Comparison of ENCODE assay signal across 12 cellular contexts in the genomic region with DNA sequence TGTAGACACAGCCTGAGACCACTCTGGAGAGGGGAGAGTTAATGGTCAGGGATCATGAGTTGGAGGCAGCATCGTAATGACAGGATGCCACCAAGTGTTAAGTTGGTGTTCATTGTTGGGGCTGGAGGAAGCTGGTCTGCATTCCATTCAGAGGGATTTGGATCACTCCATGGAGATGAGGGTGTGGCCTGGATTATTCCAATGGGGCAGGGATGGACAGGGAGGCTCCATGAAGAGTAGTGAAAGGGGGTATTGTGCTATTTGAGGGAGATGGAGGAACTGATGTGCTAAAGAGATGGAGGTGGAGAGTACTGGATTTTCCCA. TPM values are rescaled to one million over a fixed set of nuclear protein-coding genes. Genes with fewer than 3 reads are reported as not detected.
A peak's percentile ranks its signal among the peaks of the same experiment; 100 is the strongest.
DNase-seq lines count a peak whose midpoint lies in the region; ATAC-seq, FAIRE-seq and TF ChIP-seq lines count a peak whose summit lies in the region.
"Had no signal": no experiment of that assay in that cellular context is flagged by ENCODE, and none has a peak within 500 bp of the region (broad histone marks: within the 10 kb centered on the region; RNA-seq: fewer than 3 reads in every experiment).

No MANE protein-coding gene starts in this region.

- no peak overlapping the region for H2BK120ac ChIP-seq in H9 (ENCODE audit: low read depth, low read length, poor library complexity, severe bottlenecking)

- no peak overlapping the region for H2BK15ac ChIP-seq in H9 (ENCODE audit: low read depth, low read length)

- no peaks in the 10 kb centered on the region for H4K20me1 ChIP-seq in H9 (ENCODE audit: control insufficient read depth, insufficient read depth, insufficient read length)

- H3K4me3 Mint-ChIP-seq in H9, result peak overlapping the region in 1 of 2 experiments; percentile 24; a peak in 2 of 5 replicates
- H3K4me3 Mint-ChIP-seq: activated T-cell treated with anti-CD3 and anti-CD28 coated beads, Interleukin-2, amount 50 U/mL, for 4 hours had no signal

- TF ChIP-seq CTCF in H9 (conservative IDR thresholded peaks at IDR 0.05), result no peak
- TF ChIP-seq CTCF in astrocyte of the spinal cord (IDR thresholded peaks at IDR 0.05; ENCODE audit: low read depth, low read length), result no peak
- no peak for TF ChIP-seq CTCF in kidney (IDR thresholded peaks at IDR 0.05; ENCODE audit: borderline replicate concordance, extremely low read depth, insufficient read depth)

- ATAC-seq in HG03571 (IDR thresholded peaks at IDR 0.05; ENCODE audit: unreplicated experiment), result no peak
- ATAC-seq: activated T-cell treated with anti-CD3 and anti-CD28 coated beads, Interleukin-2, amount 50 U/mL, for 4 hours; stimulated activated naive CD8-positive, alpha-beta T cell treated with anti-CD3 and anti-CD28 coated beads, Interleukin-15, Interleukin-2, amounts not matched to agents 100 U/mL and 50 U/mL, for 24 hours had no signal

- no peak overlapping the region for H2BK20ac ChIP-seq in H9 (ENCODE audit: low read depth, low read length, poor library complexity, severe bottlenecking)

- no peaks in the 10 kb centered on the region for H3K36me3 ChIP-seq in kidney (ENCODE audit: control insufficient read depth in 1 of 2, insufficient read depth in 2 of 2, low read length in 2 of 2)

- H3K56ac ChIP-seq in H9 (ENCODE audit: insufficient read length, low read depth, low read length), result no peak overlapping the region

- H3K4me3 ChIP-seq in astrocyte of the spinal cord (ENCODE audit: low read depth, low read length) (no peak overlapping the region), kidney (ENCODE audit: low read length in 2 of 2) (no peak overlapping the region)

- intact Hi-C loops in kidney (cut with DNase I), result no loop called here

- H3K9ac ChIP-seq in H9 (ENCODE audit: extremely low read depth, insufficient read length, low read length) (no peak overlapping the region), kidney (ENCODE audit: low read length in 2 of 2) (no peak overlapping the region)

- H3K36me3 Mint-ChIP-seq in H9 (ENCODE audit: insufficient read depth in 1 of 3, low read depth in 3 of 3), result peaks cover 13 to 43% (median 32%) of the 10 kb centered on the region in 3 experiments

- H2AK5ac ChIP-seq in H9 (ENCODE audit: insufficient read length, low read length), result no peak overlapping the region

- H2BK5ac ChIP-seq in H9 (ENCODE audit: insufficient read length, low read length), result no peak overlapping the region

- no peaks in the 10 kb centered on the region for H3K27me3 ChIP-seq in H9 (ENCODE audit: insufficient read depth, low read length)

- H3K27ac Mint-ChIP-seq in H9, result peak overlapping the region in 2 of 3 experiments; percentile 77 to 93; a peak in 5 of 7 replicates

- no peak overlapping the region for H4K8ac ChIP-seq in H9 (replicated peaks; ENCODE audit: insufficient read length, low read depth, low read length)

- H3T11ph ChIP-seq in H9 (ENCODE audit: low read length), result no peak overlapping the region

- no peaks in the 10 kb centered on the region for H3K79me1 ChIP-seq in H9 (ENCODE audit: insufficient read depth, low read depth, low read length, poor library complexity, severe bottlenecking)

- no peaks in the 10 kb centered on the region for H3K23me2 ChIP-seq in H9 (ENCODE audit: insufficient read length, low read depth, low read length, poor library complexity, severe bottlenecking)

- H3K4me2 ChIP-seq in H9 (ENCODE audit: insufficient read depth, insufficient read length, low read length), result no peak overlapping the region

- H3K9me3 ChIP-seq in H9 (ENCODE audit: control insufficient read depth, low read depth, low read length) (no peaks in the 10 kb centered on the region), kidney (ENCODE audit: control insufficient read depth in 1 of 2, low read length in 2 of 2) (no peaks in the 10 kb centered on the region)

- FAIRE-seq in kidney (lab: Jason Lieb, UNC), result no peak
- FAIRE-seq: frontal cortex had no signal

- H4K5ac ChIP-seq in H9 (ENCODE audit: insufficient read length, low read depth, low read length), result no peak overlapping the region

- WGBS in H9 (ENCODE audit: extremely low coverage, insufficient read length, low lambda C conversion rate), result no CpG with 5 or more reads among the region's 1 CpG

- H3K4me1 Mint-ChIP-seq in H9, result peaks cover 23 to 27% of the 10 kb centered on the region in 2 experiments

- peak; percentile 94 for DNase-seq in AG08395 (ENCODE audit: low spot score)
- DNase-seq in H9, result peak; percentile 55
- DNase-seq in astrocyte of the spinal cord (ENCODE audit: low read depth, low spot score), result peak; percentile 37
- DNase-seq in kidney, result peak; percentile 27
- no peak for DNase-seq in NCI-H1417 treated with DMSO at 0.1 percent for 48 hours (lab: John Stamatoyannopoulos, UW)
- DNase-seq in LoVo (ENCODE audit: low spot score), result no peak
- DNase-seq in NOMO-1 treated with DMSO at 0.1 percent for 48 hours (lab: John Stamatoyannopoulos, UW; ENCODE audit: unreplicated experiment), result no peak
- DNase-seq: activated T-cell treated with anti-CD3 and anti-CD28 coated beads, Interleukin-2, amount 50 U/mL, for 4 hours; stimulated activated naive CD8-positive, alpha-beta T cell treated with anti-CD3 and anti-CD28 coated beads, Interleukin-15, Interleukin-2, amounts not matched to agents 100 U/mL and 50 U/mL, for 24 hours had no signal

- H3K14ac ChIP-seq in H9 (ENCODE audit: insufficient read depth, low read length), result no peak overlapping the region

- H3K4me1 ChIP-seq in H9 (ENCODE audit: insufficient read depth, low read length) (no peaks in the 10 kb centered on the region), kidney (ENCODE audit: control insufficient read depth in 1 of 2, insufficient read depth in 1 of 2, low read depth in 1 of 2, low read length in 2 of 2) (peaks cover 0 to 7% of the 10 kb centered on the region in 2 donors)

- H3K9me3 Mint-ChIP-seq in H9, result no peaks in the 10 kb centered on the region; a peak in 1 of 5 replicates
- H3K9me3 Mint-ChIP-seq: activated T-cell treated with anti-CD3 and anti-CD28 coated beads, Interleukin-2, amount 50 U/mL, for 4 hours had no signal

- no peaks in the 10 kb centered on the region for H3K79me2 ChIP-seq in H9 (ENCODE audit: insufficient read depth, low read length)

- H2AFZ ChIP-seq in H9 (ENCODE audit: low read length), result no peak overlapping the region

- no peak overlapping the region for H3K23ac ChIP-seq in H9 (ENCODE audit: insufficient read length, low read depth, low read length)

- H3K27ac ChIP-seq in H9 (ENCODE audit: insufficient read length, low read depth, low read length) (no peak overlapping the region), kidney (ENCODE audit: low read depth in 2 of 2, low read length in 2 of 2) (no peak overlapping the region)
- H3K27ac ChIP-seq: HL-60 had no signal

- no peak overlapping the region for H3K4ac ChIP-seq in H9 (ENCODE audit: low read depth, low read length)

- no peak overlapping the region for H4K91ac ChIP-seq in H9 (ENCODE audit: insufficient read length, low read depth, low read length)

- H3K18ac ChIP-seq in H9 (ENCODE audit: insufficient read length, low read depth, low read length), result no peak overlapping the region

- no peaks in the 10 kb centered on the region; the same call in none of the 2 replicates for H3K27me3 Mint-ChIP-seq in H9 (ENCODE audit: low read depth)

- in situ Hi-C loops in astrocyte of the spinal cord (cut with HindIII; ENCODE audit: low sequenced_read_pairs), result no loop called here

- H2BK12ac ChIP-seq in H9 (ENCODE audit: insufficient read length, low read depth, low read length), result no peak overlapping the region

RNA-seq across cellular contexts. Expression of a gene that starts 1.1 kb away (rescaled TPM):
- total RNA-seq in H9 (2021) (3.2 and 4.3 TPM in 2 replicates), kidney (6.5 TPM)
- 6.8 TPM for polyA plus RNA-seq in kidney (ENCODE audit: insufficient read depth, low read depth, low replicate concordance)

RNA-seq across cellular contexts. Expression of a gene that starts 13.5 kb away (rescaled TPM):
- 2.5 TPM in 2 replicates for total RNA-seq in H9 (2021)
- total RNA-seq in kidney, result 32.5 TPM
- 10.2 TPM for polyA plus RNA-seq in kidney (ENCODE audit: insufficient read depth, low read depth, low replicate concordance)

RNA-seq across cellular contexts. Expression of a gene that starts 23.8 kb away (rescaled TPM):
- total RNA-seq in H9 (2021) (21.5 and 22.4 TPM in 2 replicates), kidney (23.7 TPM)
- 14.4 TPM for polyA plus RNA-seq in kidney (ENCODE audit: insufficient read depth, low read depth, low replicate concordance)

RNA-seq across cellular contexts. Expression of a gene that starts 27.2 kb away (rescaled TPM):
- total RNA-seq in H9 (2021) (265 and 266 TPM in 2 replicates), kidney (456 TPM)
- polyA plus RNA-seq in kidney (ENCODE audit: insufficient read depth, low read depth, low replicate concordance), result 489 TPM

RNA-seq across cellular contexts. Expression of a gene that starts 32.0 kb away (rescaled TPM):
- total RNA-seq in H9 (2021) (148 and 154 TPM in 2 replicates), kidney (79.0 TPM)
- polyA plus RNA-seq in kidney (ENCODE audit: insufficient read depth, low read depth, low replicate concordance), result 30.3 TPM

Comparison
In these comparisons a context has a peak if more than half of its experiments do, and no peak if none do; other contexts are left out.
1. DNase-seq: peak in AG08395 (single experiment), H9 (single experiment), astrocyte of the spinal cord (single experiment) and kidney (single experiment); none in NCI-H1417 treated with DMSO at 0.1 percent for 48 hours (single experiment), LoVo (single experiment) and NOMO-1 treated with DMSO at 0.1 percent for 48 hours (single experiment).